Comparison of ENCODE assay signal across 25 cellular contexts in genomic region chr3:192611411-192611810, GRCh38.
"Had no signal": no experiment of that assay in that cellular context is flagged by ENCODE, and none has a peak within 500 bp of the region (broad histone marks: within the 10 kb centered on the region; RNA-seq: fewer than 3 reads in every experiment).

No MANE protein-coding gene starts in this region.

- H3K4me1 ChIP-seq: stomach, suprapubic skin, testis, thyroid gland, tibial nerve, transverse colon, upper lobe of left lung, upper lobe of right lung, uterus, vagina had no signal

- H3K27me3 ChIP-seq: stomach, suprapubic skin, testis, thyroid gland, tibial artery, tibial nerve, transverse colon, upper lobe of left lung, upper lobe of right lung, uterus, vagina had no signal

- H3K36me3 ChIP-seq: stomach, suprapubic skin, thoracic aorta, thyroid gland, tibial artery, tibial nerve, transverse colon, upper lobe of left lung, upper lobe of right lung, uterus, vagina had no signal

- H3K9me3 ChIP-seq: stomach, suprapubic skin, testis, thoracic aorta, thyroid gland, tibial artery, tibial nerve, transverse colon, upper lobe of left lung, upper lobe of right lung, uterus, vagina had no signal

- DNase-seq: stimulated activated CD4-positive, alpha-beta T cell treated with anti-CD3 and anti-CD28 coated beads, Interleukin-2, amount 100 ng/mL, for 48 hours; stimulated activated CD4-positive, alpha-beta T cell treated with anti-CD3 and anti-CD28 coated beads, Interleukin-4, amount 100 ng/mL, for 1 hour; stimulated activated CD4-positive, alpha-beta T cell treated with anti-CD3 and anti-CD28 coated beads, Interleukin-4, amount 100 ng/mL, for 24 hours; stimulated activated CD4-positive, alpha-beta T cell treated with anti-CD3 and anti-CD28 coated beads, Interleukin-4, amount 100 ng/mL, for 4 hours; stimulated activated CD8-positive, alpha-beta memory T cell treated with anti-CD3 and anti-CD28 coated beads, Interleukin-4, amount 100 ng/mL, for 48 hours; stimulated activated naive B cell treated with anti-CD40 and anti-IgM and Interleukin-4, amounts not matched to agents 10 μg/mL and 1 μg/mL and 100 μg/mL, for 72 hours; stimulated activated naive CD4-positive, alpha-beta T cell; stimulated activated naive CD4-positive, alpha-beta T cell treated with Interleukin-2 at 50 U/mL for 16 hours; stimulated activated naive CD8-positive, alpha-beta T cell treated with anti-CD3 and anti-CD28 coated beads, Interleukin-15, amount 100 ng/mL, for 72 hours; stimulated activated naive CD8-positive, alpha-beta T cell treated with anti-CD3 and anti-CD28 coated beads, Interleukin-15, Interleukin-2, amounts not matched to agents 100 U/mL and 50 U/mL, for 24 hours; stomach; substantia nigra; testis; thyroid gland; tibial artery; transverse colon; trophoblast cell; upper lobe of left lung; upper lobe of right lung; uterus had no signal

- ATAC-seq: stimulated activated effector memory CD8-positive, alpha-beta T cell treated with anti-CD3 and anti-CD28 coated beads, Interleukin-12 subunit alpha, Interleukin-12 subunit beta, amount 100 ng/mL, for 72 hours; stimulated activated naive B cell treated with anti-CD40 and anti-IgM and Interleukin-4, amounts not matched to agents 10 μg/mL and 1 μg/mL and 100 μg/mL, for 72 hours; stimulated activated naive CD8-positive, alpha-beta T cell treated with anti-CD3 and anti-CD28 coated beads, Interleukin-15, amount 100 ng/mL, for 72 hours; stimulated activated naive CD8-positive, alpha-beta T cell treated with anti-CD3 and anti-CD28 coated beads, Interleukin-15, Interleukin-2, amounts not matched to agents 100 U/mL and 50 U/mL, for 24 hours; upper lobe of right lung had no signal

- H3K27ac ChIP-seq: stomach, suprapubic skin, testis, thoracic aorta, thyroid gland, tibial artery, tibial nerve, transverse colon, upper lobe of left lung, upper lobe of right lung, uterus, vagina had no signal

- H3K4me3 ChIP-seq: stomach, suprapubic skin, testis, thoracic aorta, thyroid gland, tibial artery, tibial nerve, transverse colon, upper lobe of left lung, upper lobe of right lung, uterus, vagina had no signal
